Comparison of ENCODE assay signal across 14 cellular contexts in the genomic region with DNA sequence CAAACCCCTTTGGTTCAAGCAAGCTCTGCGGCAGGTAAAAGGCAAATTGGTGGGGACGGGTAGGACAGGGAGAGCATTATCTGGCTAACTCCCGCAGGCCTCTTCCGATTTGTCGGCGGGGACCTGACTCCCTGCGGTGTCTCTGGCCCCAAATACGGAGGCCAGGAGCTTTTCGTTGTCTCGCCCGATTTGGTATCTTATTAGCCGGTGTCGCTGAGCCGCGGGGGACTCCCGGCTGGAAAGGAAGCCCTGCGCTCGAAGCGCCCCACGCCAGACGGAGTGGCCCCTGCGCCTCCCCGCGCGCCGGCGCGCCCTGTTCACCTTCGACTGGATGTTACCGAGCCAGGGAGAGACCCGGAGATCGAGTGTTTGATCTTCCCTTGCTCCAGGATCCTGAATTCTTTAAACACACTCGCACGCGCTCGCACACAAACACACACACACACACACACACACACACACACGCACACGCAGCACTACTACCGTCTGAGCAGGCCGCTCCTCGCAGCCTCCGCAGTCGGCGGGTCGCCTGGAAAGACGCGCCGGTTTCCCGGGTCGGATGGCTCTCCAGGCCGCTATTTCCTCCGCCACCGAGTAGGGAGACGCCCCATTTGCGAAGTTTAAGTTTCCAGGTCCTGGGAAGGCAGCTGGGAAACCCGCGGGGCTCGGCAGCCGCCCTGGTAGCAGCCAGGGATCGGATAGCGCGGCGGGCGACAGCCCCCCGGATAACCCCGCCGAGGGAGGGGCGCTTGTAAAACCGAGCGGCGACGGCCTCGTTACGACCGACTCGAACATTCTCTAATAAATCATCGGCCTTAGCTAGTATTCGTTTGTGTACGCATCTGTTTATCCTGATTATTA. TPM values are rescaled to one million over a fixed set of nuclear protein-coding genes. Genes with fewer than 3 reads are reported as not detected.
DNase-seq lines count a peak whose midpoint lies in the region; ATAC-seq and TF ChIP-seq lines count a peak whose summit lies in the region.
"Had no signal": no experiment of that assay in that cellular context is flagged by ENCODE, and none has a peak within 500 bp of the region (broad histone marks: within the 10 kb centered on the region; RNA-seq: fewer than 3 reads in every experiment).

No MANE protein-coding gene starts in this region.

- H3K4me3 Mint-ChIP-seq in activated T-cell treated with anti-CD3 and anti-CD28 coated beads, Interleukin-2, amount 50 U/mL, for 4 hours, result peak overlapping the region; percentile 38
- H3K4me3 Mint-ChIP-seq in activated CD8-positive, alpha-beta T cell treated with anti-CD3 and anti-CD28 coated beads for 36 hours, result peak overlapping the region; percentile 3

- H4K20me1 ChIP-seq in smooth muscle cell (ENCODE audit: low read depth), result no peaks in the 10 kb centered on the region

- H3K79me2 ChIP-seq in smooth muscle cell (ENCODE audit: low read depth), result peaks cover 10% of the 10 kb centered on the region

- H3K9me3 ChIP-seq in iPS-18c (ENCODE audit: control insufficient read depth, insufficient read depth, low read length) (peaks cover 2% of the 10 kb centered on the region), smooth muscle cell (replicated peaks; ENCODE audit: low read depth) (no peaks in the 10 kb centered on the region), breast epithelium (no peaks in the 10 kb centered on the region)

- H3K36me3 Mint-ChIP-seq in activated T-cell treated with anti-CD3 and anti-CD28 coated beads, Interleukin-2, amount 50 U/mL, for 4 hours (ENCODE audit: insufficient read depth), result no peaks in the 10 kb centered on the region
- H3K36me3 Mint-ChIP-seq in activated CD8-positive, alpha-beta T cell treated with anti-CD3 and anti-CD28 coated beads for 36 hours (ENCODE audit: low read depth), result no peaks in the 10 kb centered on the region

- peak overlapping the region; percentile 71 for H2AFZ ChIP-seq in smooth muscle cell (ENCODE audit: low read depth)

- TF ChIP-seq POLR2A in breast epithelium (IDR thresholded peaks at IDR 0.05), result no peak

- ATAC-seq in activated T-cell treated with anti-CD3 and anti-CD28 coated beads, Interleukin-2, amount 50 U/mL, for 4 hours, result peak in 1 of 2 donors; percentile 36
- peak; percentile 27 for ATAC-seq in activated CD8-positive, alpha-beta T cell treated with anti-CD3 and anti-CD28 coated beads for 36 hours
- ATAC-seq in GM21367 (IDR thresholded peaks at IDR 0.05; ENCODE audit: unreplicated experiment), result no peak

- peak overlapping the region; percentile 77 for H3K9ac ChIP-seq in smooth muscle cell (ENCODE audit: low read depth)
- H3K9ac ChIP-seq: BLaER1 had no signal

- WGBS in smooth muscle cell (ENCODE audit: low lambda C conversion rate), result 1% methylated on average over 78 of the region's 79 CpGs

- POLR2A ChIA-PET in activated CD8-positive, alpha-beta T cell treated with anti-CD3 and anti-CD28 coated beads for 36 hours (lab: Charles Lee), result interaction anchor here (0.6 to 1.3 kb wide), 4 partner anchors 9 to 50 kb away, joined by 3 to 5 read pairs (median 4); a partner anchor contains a TSS

- no peaks in the 10 kb centered on the region for H3K4me1 ChIP-seq in smooth muscle cell (ENCODE audit: low read depth)
- no peaks in the 10 kb centered on the region for H3K4me1 ChIP-seq in breast epithelium
- H3K4me1 ChIP-seq: BLaER1 had no signal

- H3K27me3 Mint-ChIP-seq in activated T-cell treated with anti-CD3 and anti-CD28 coated beads, Interleukin-2, amount 50 U/mL, for 4 hours (ENCODE audit: low read depth), result peaks cover 88% of the 10 kb centered on the region
- H3K27me3 Mint-ChIP-seq in activated CD8-positive, alpha-beta T cell treated with anti-CD3 and anti-CD28 coated beads for 36 hours, result peaks cover 74% of the 10 kb centered on the region

- H3K27me3 ChIP-seq in smooth muscle cell (ENCODE audit: low read depth) (peaks cover 15% of the 10 kb centered on the region), breast epithelium (peaks cover 0 to 100% of the 10 kb centered on the region in 2 donors)

- H3K9me3 Mint-ChIP-seq in activated T-cell treated with anti-CD3 and anti-CD28 coated beads, Interleukin-2, amount 50 U/mL, for 4 hours, result no peaks in the 10 kb centered on the region
- no peaks in the 10 kb centered on the region for H3K9me3 Mint-ChIP-seq in activated CD8-positive, alpha-beta T cell treated with anti-CD3 and anti-CD28 coated beads for 36 hours

- H3K4me1 Mint-ChIP-seq in activated T-cell treated with anti-CD3 and anti-CD28 coated beads, Interleukin-2, amount 50 U/mL, for 4 hours (ENCODE audit: low read depth), result peaks cover 19% of the 10 kb centered on the region
- H3K4me1 Mint-ChIP-seq in activated CD8-positive, alpha-beta T cell treated with anti-CD3 and anti-CD28 coated beads for 36 hours (ENCODE audit: low read depth), result peaks cover 22% of the 10 kb centered on the region

- intact Hi-C loops in activated CD8-positive, alpha-beta T cell treated with anti-CD3 and anti-CD28 coated beads for 36 hours (cut with micrococcal nuclease), result loop anchor here (5.0 kb wide), 1 partner anchor 33 kb away; no protein-coding TSS in a partner anchor
- intact Hi-C loops in breast epithelium (cut with DNase I; ENCODE audit: low total_unique reads), result no loop called here

- no peak overlapping the region for H3K27ac Mint-ChIP-seq in activated CD8-positive, alpha-beta T cell treated with anti-CD3 and anti-CD28 coated beads for 36 hours

- H3F3A ChIP-seq in smooth muscle cell (ENCODE audit: low read depth), result peaks cover 10% of the 10 kb centered on the region

- DNase-seq in activated T-cell treated with anti-CD3 and anti-CD28 coated beads, Interleukin-2, amount 50 U/mL, for 4 hours, result no peak
- DNase-seq in activated T-cell treated with anti-CD3 and anti-CD28 coated beads for 4 hours, result no peak
- no peak for DNase-seq in activated CD8-positive, alpha-beta T cell treated with anti-CD3 and anti-CD28 coated beads for 36 hours
- DNase-seq in smooth muscle cell (lab: John Stamatoyannopoulos, UW; ENCODE audit: unreplicated experiment), result no peak
- no peak for DNase-seq in breast epithelium (ENCODE audit: low spot score in 2 of 2)
- DNase-seq in AG20443 (ENCODE audit: low spot score), result no peak
- DNase-seq: NCI-H187, SHP77 treated with DMSO at 0.1 percent for 48 hours, small intestine, stomach had no signal

- peak overlapping the region; percentile 89 for H3K27ac ChIP-seq in smooth muscle cell (ENCODE audit: low read depth)
- no peak overlapping the region for H3K27ac ChIP-seq in breast epithelium
- H3K27ac ChIP-seq: BLaER1, stomach had no signal

- H3K36me3 ChIP-seq in smooth muscle cell (ENCODE audit: low read depth) (no peaks in the 10 kb centered on the region), breast epithelium (no peaks in the 10 kb centered on the region)
- H3K36me3 ChIP-seq: BLaER1, stomach had no signal

- peak overlapping the region; percentile 31 for H3K4me3 ChIP-seq in iPS-18c (ENCODE audit: insufficient read depth, low read depth, low read length)
- H3K4me3 ChIP-seq in smooth muscle cell, result peak overlapping the region; percentile 40
- peak overlapping the region in 1 of 3 donors; percentile 23 for H3K4me3 ChIP-seq in breast epithelium
- H3K4me3 ChIP-seq: BLaER1, stomach had no signal

- H3K4me2 ChIP-seq in smooth muscle cell, result peak overlapping the region; percentile 87
- H3K4me2 ChIP-seq: BLaER1 had no signal

- CTCF ChIA-PET in activated CD8-positive, alpha-beta T cell treated with anti-CD3 and anti-CD28 coated beads for 36 hours (lab: Charles Lee), result interaction anchor here (0.7 to 4.5 kb wide), 12 partner anchors 9 to 166 kb away, joined by 3 to 19 read pairs (median 3); a partner anchor contains a TSS

- no peak for TF ChIP-seq CTCF in activated CD8-positive, alpha-beta T cell treated with anti-CD3 and anti-CD28 coated beads for 36 hours (IDR thresholded peaks at IDR 0.05)
- TF ChIP-seq CTCF in smooth muscle cell (IDR thresholded peaks at IDR 0.05; ENCODE audit: borderline replicate concordance, insufficient read depth, poor library complexity, severe bottlenecking) (no peak), breast epithelium (IDR thresholded peaks at IDR 0.05) (no peak)

RNA-seq across cellular contexts. Expression of a gene that starts 3.3 kb away (rescaled TPM):
- total RNA-seq in activated T-cell treated with anti-CD3 and anti-CD28 coated beads, Interleukin-2, amount 50 U/mL, for 4 hours, result not detected
- total RNA-seq in activated CD8-positive, alpha-beta T cell treated with anti-CD3 and anti-CD28 coated beads for 36 hours, result not detected
- total RNA-seq in smooth muscle cell, result not detected in 2 replicates
- 2.4 and 6.5 TPM in 2 replicates for polyA plus RNA-seq in smooth muscle cell
- not detected for total RNA-seq in breast epithelium
- total RNA-seq: dermis microvascular lymphatic vessel endothelial cell, stomach had no signal
- polyA plus RNA-seq: small intestine, stomach had no signal

RNA-seq across cellular contexts. Expression of a gene that starts 4.0 kb away (rescaled TPM):
- not detected for total RNA-seq in activated T-cell treated with anti-CD3 and anti-CD28 coated beads, Interleukin-2, amount 50 U/mL, for 4 hours
- not detected for total RNA-seq in activated CD8-positive, alpha-beta T cell treated with anti-CD3 and anti-CD28 coated beads for 36 hours
- total RNA-seq in smooth muscle cell (3.5 and 8.4 TPM in 2 replicates), breast epithelium (not detected)
- 6.8 and 7.8 TPM in 2 replicates for polyA plus RNA-seq in smooth muscle cell
- total RNA-seq: dermis microvascular lymphatic vessel endothelial cell, stomach had no signal
- polyA plus RNA-seq: small intestine, stomach had no signal

RNA-seq across cellular contexts. Expression of a gene that starts 9.5 kb away (rescaled TPM):
- under 1 TPM in 1 of 3 donors, not detected in 2; 0.11 TPM for total RNA-seq in activated T-cell treated with anti-CD3 and anti-CD28 coated beads, Interleukin-2, amount 50 U/mL, for 4 hours
- not detected for total RNA-seq in activated CD8-positive, alpha-beta T cell treated with anti-CD3 and anti-CD28 coated beads for 36 hours
- total RNA-seq in smooth muscle cell (3.3 and 4.8 TPM in 2 replicates), breast epithelium (under 1 TPM in 1 of 3 donors, not detected in 2; 0.16 TPM)
- polyA plus RNA-seq in smooth muscle cell, result 4.4 and 5.4 TPM in 2 replicates
- total RNA-seq: dermis microvascular lymphatic vessel endothelial cell had no signal
